In the genomic region with DNA sequence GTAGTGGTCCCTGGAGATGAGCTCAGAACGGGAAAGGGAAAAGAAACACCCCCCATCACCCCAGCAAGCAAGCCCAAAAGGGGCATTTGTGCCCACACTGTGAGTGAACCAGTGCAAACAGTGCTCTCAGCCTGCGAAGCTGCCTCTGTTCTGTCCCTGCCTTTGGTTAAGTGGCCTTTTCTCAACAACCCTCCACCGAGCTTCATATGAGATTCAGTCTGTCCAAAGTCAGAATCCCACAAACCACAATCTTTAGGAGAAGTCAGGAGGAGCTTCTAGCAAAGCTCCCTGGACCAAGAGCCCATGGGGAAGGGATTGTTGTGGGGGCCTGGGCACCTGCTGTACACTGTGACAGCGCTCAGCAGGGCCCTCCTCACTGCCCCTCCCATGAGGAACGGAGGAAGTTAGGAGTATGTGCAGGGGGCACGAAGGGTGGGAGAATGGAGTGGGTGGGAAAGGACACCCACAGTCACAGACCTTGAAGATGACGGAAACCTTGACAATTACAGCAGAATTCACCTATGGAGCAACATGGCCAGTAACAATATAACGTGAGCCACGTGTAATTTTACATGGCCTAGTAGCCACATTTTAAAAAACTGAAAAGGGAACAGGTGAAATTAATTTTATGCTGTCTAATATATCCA, we compare ENCODE assay signal across 1 cellular context.
TF ChIP-seq lines count a peak whose summit lies in the region.

No MANE protein-coding gene starts in this region.

TF ChIP-seq in IMR-90, 13 proteins besides CTCF, POLR2A, EP300 and RAD21:
- no peak for TF ChIP-seq FOS (IDR thresholded peaks at IDR 0.05; ENCODE audit: low read depth, low read length)
- no peak for TF ChIP-seq ELK1 (IDR thresholded peaks at IDR 0.05; ENCODE audit: borderline replicate concordance, low read depth, low read length)
- TF ChIP-seq CEBPB (IDR thresholded peaks at IDR 0.05; ENCODE audit: low read depth, low read length) = no peak
- TF ChIP-seq RFX5 (IDR thresholded peaks at IDR 0.05; ENCODE audit: low read depth, low read length) = no peak
- TF ChIP-seq BHLHE40 (IDR thresholded peaks at IDR 0.05; ENCODE audit: low read depth, low read length) = no peak
- no peak for TF ChIP-seq NFE2L2 (IDR thresholded peaks at IDR 0.05; ENCODE audit: low read depth, low read length)
- TF ChIP-seq MXI1 (IDR thresholded peaks at IDR 0.05; ENCODE audit: borderline replicate concordance, low read depth, low read length) = no peak
- no peak for TF ChIP-seq MAZ (IDR thresholded peaks at IDR 0.05; ENCODE audit: borderline replicate concordance, low read depth, low read length)
- TF ChIP-seq SMC3 (IDR thresholded peaks at IDR 0.05; ENCODE audit: low read depth, low read length) = no peak
- no peak for TF ChIP-seq RCOR1 (IDR thresholded peaks at IDR 0.05; ENCODE audit: insufficient replicate concordance, low read length)
- TF ChIP-seq CHD1 (IDR thresholded peaks at IDR 0.05; ENCODE audit: low read depth, low read length) = no peak
- no peak for TF ChIP-seq MAFK (IDR thresholded peaks at IDR 0.05; ENCODE audit: low read depth, low read length)
- TF ChIP-seq, protein P1, sequence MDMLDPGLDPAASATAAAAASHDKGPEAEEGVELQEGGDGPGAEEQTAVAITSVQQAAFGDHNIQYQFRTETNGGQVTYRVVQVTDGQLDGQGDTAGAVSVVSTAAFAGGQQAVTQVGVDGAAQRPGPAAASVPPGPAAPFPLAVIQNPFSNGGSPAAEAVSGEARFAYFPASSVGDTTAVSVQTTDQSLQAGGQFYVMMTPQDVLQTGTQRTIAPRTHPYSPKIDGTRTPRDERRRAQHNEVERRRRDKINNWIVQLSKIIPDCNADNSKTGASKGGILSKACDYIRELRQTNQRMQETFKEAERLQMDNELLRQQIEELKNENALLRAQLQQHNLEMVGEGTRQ (IDR thresholded peaks at IDR 0.05; ENCODE audit: low read depth, low read length) = no peak
TF ChIP-seq in IMR-90: peak in this region for 0.
